ENCODE assay signal across 31 cellular contexts in genomic region chr1:81717230-81717629, GRCh38.
DNase-seq lines count a peak whose midpoint lies in the region; ATAC-seq and TF ChIP-seq lines count a peak whose summit lies in the region.
"Had no signal": no experiment of that assay in that cellular context is flagged by ENCODE, and none has a peak within 500 bp of the region (broad histone marks: within the 10 kb centered on the region; RNA-seq: fewer than 3 reads in every experiment).

No MANE protein-coding gene starts in this region.

- H3K27ac ChIP-seq in PC-3 (ENCODE audit: low read length) (peak overlapping the region; percentile 79), osteoblast (ENCODE audit: low read depth, low read length) (peak overlapping the region; percentile 35)
- H3K27ac ChIP-seq: body of pancreas, coronary artery, esophagus muscularis mucosa, psoas muscle, tibial nerve had no signal

- H3K9me3 ChIP-seq in PC-3 (ENCODE audit: low read length) (no peaks in the 10 kb centered on the region), osteoblast (ENCODE audit: low read depth, low read length) (no peaks in the 10 kb centered on the region)
- H3K9me3 ChIP-seq: body of pancreas, esophagus muscularis mucosa, psoas muscle, tibial nerve had no signal

- H3K27me3 Mint-ChIP-seq in T-cell = no peaks in the 10 kb centered on the region
- H3K27me3 Mint-ChIP-seq: activated CD8-positive, alpha-beta memory T cell treated with anti-CD3 and anti-CD28 coated beads, Interleukin-2, amount 10 ng/mL, durations not matched to agents 7 days and 5 days had no signal

- H3K4me1 ChIP-seq in PC-3 (ENCODE audit: insufficient read depth, low read length) = peaks cover 16% of the 10 kb centered on the region
- H3K4me1 ChIP-seq in osteoblast (ENCODE audit: insufficient read depth, low read length) = peaks cover 7% of the 10 kb centered on the region
- H3K4me1 ChIP-seq: body of pancreas, esophagus muscularis mucosa, psoas muscle, tibial nerve had no signal

- intact Hi-C loops in PC-3 (cut with micrococcal nuclease) = loop anchor here (1.0 to 2.0 kb wide), 2 partner anchors 14 to 36 kb away; no protein-coding TSS in a partner anchor

- CTCF ChIA-PET in PC-3 (lab: Charles Lee) (no interaction called here), T-cell (lab: Charles Lee) (no interaction called here)

- BruUV-seq in PC-3 (replicated peaks; lab: Mats Ljungman, UMichigan) = no TSS peak

- POLR2A ChIA-PET in PC-3 (lab: Charles Lee; ENCODE audit: unreplicated experiment) (no interaction called here), T-cell (lab: Charles Lee) (no interaction called here)

- H3K4me3 Mint-ChIP-seq in T-cell = no peak overlapping the region
- H3K4me3 Mint-ChIP-seq: activated CD8-positive, alpha-beta memory T cell treated with anti-CD3 and anti-CD28 coated beads, Interleukin-2, amount 10 ng/mL, durations not matched to agents 7 days and 5 days; GM23338; naive thymus-derived CD8-positive, alpha-beta T cell; T-helper 1 cell treated with Interleukin-12 subunit alpha and Interleukin-12 subunit beta and Interleukin-4 antibody, amounts not matched to agents 30 μg/mL and 1 μg/mL, for 36 hours had no signal

- H3K9me3 Mint-ChIP-seq in T-cell = peaks cover 0 to 3% (median 0%) of the 10 kb centered on the region in 3 donors
- H3K9me3 Mint-ChIP-seq: GM23338; T-helper 1 cell treated with Interleukin-12 subunit alpha and Interleukin-12 subunit beta and Interleukin-4 antibody, amounts not matched to agents 30 μg/mL and 1 μg/mL, for 36 hours had no signal

- no peak overlapping the region for H3K27ac Mint-ChIP-seq in T-cell
- H3K27ac Mint-ChIP-seq: activated CD8-positive, alpha-beta memory T cell treated with anti-CD3 and anti-CD28 coated beads, Interleukin-2, amount 10 ng/mL, durations not matched to agents 7 days and 5 days; GM23338; naive thymus-derived CD8-positive, alpha-beta T cell; T-helper 1 cell treated with Interleukin-12 subunit alpha and Interleukin-12 subunit beta and Interleukin-4 antibody, amounts not matched to agents 30 μg/mL and 1 μg/mL, for 36 hours had no signal

- H3K9me2 ChIP-seq in PC-3 (replicated peaks; ENCODE audit: low read length) = no peaks in the 10 kb centered on the region

- H3K79me2 ChIP-seq in PC-3 (ENCODE audit: low read length) = no peaks in the 10 kb centered on the region
- H3K79me2 ChIP-seq in osteoblast (ENCODE audit: insufficient read depth, low read length) = no peaks in the 10 kb centered on the region

- peak overlapping the region; percentile 15; the same call in 1 of the 2 replicates for H3K9ac ChIP-seq in PC-3 (ENCODE audit: low read length)

- no peaks in the 10 kb centered on the region for H3K27me3 ChIP-seq in PC-3 (ENCODE audit: low read length)
- H3K27me3 ChIP-seq in osteoblast (ENCODE audit: insufficient read depth, low read length) = no peaks in the 10 kb centered on the region
- H3K27me3 ChIP-seq: body of pancreas, esophagus muscularis mucosa, tibial nerve had no signal

- H4K20me1 ChIP-seq in PC-3 (ENCODE audit: low read length) (no peaks in the 10 kb centered on the region), osteoblast (ENCODE audit: insufficient read depth, low read length) (no peaks in the 10 kb centered on the region)

- no peaks in the 10 kb centered on the region for H3K36me3 Mint-ChIP-seq in T-cell
- H3K36me3 Mint-ChIP-seq: activated CD8-positive, alpha-beta memory T cell treated with anti-CD3 and anti-CD28 coated beads, Interleukin-2, amount 10 ng/mL, durations not matched to agents 7 days and 5 days; naive thymus-derived CD8-positive, alpha-beta T cell had no signal

- peak overlapping the region; percentile 37 for H3K4me2 ChIP-seq in PC-3 (ENCODE audit: low read length)
- no peak overlapping the region for H3K4me2 ChIP-seq in osteoblast (ENCODE audit: insufficient read depth, low read length)
- H3K4me2 ChIP-seq: GM23338 had no signal

- H3F3A ChIP-seq in PC-3 (ENCODE audit: low read length, unreplicated experiment) = no peaks in the 10 kb centered on the region

- no peaks in the 10 kb centered on the region for H3K4me1 Mint-ChIP-seq in T-cell
- H3K4me1 Mint-ChIP-seq: activated CD8-positive, alpha-beta memory T cell treated with anti-CD3 and anti-CD28 coated beads, Interleukin-2, amount 10 ng/mL, durations not matched to agents 7 days and 5 days; naive thymus-derived CD8-positive, alpha-beta T cell had no signal

- H3K36me3 ChIP-seq in PC-3 (ENCODE audit: low read depth, low read length) = no peaks in the 10 kb centered on the region
- no peaks in the 10 kb centered on the region for H3K36me3 ChIP-seq in osteoblast (ENCODE audit: insufficient read depth, low read length)
- H3K36me3 ChIP-seq: esophagus muscularis mucosa, tibial nerve had no signal

- peak; percentile 96 for ATAC-seq in PC-3
- ATAC-seq in T-cell (replicated peaks in 1 of 4) = no peak
- ATAC-seq: activated CD8-positive, alpha-beta memory T cell treated with anti-CD3 and anti-CD28 coated beads, Interleukin-2, amount 10 ng/mL, durations not matched to agents 7 days and 5 days; body of pancreas; GM23338; K562; naive thymus-derived CD8-positive, alpha-beta T cell; psoas muscle; sciatic nerve had no signal

- H2AFZ ChIP-seq in PC-3 (ENCODE audit: low read length) (no peak overlapping the region), osteoblast (ENCODE audit: low read length) (no peak overlapping the region)
- H2AFZ ChIP-seq: GM23338 had no signal

- no peak for TF ChIP-seq CTCF in PC-3 (conservative IDR thresholded peaks at IDR 0.05; ENCODE audit: low read depth, low read length)
- TF ChIP-seq CTCF in osteoblast (IDR thresholded peaks at IDR 0.05; ENCODE audit: extremely low read depth, low read depth, low read length) = no peak

- H3K4me3 ChIP-seq in PC-3 (ENCODE audit: low read length) (no peak overlapping the region), osteoblast (ENCODE audit: insufficient read depth, low read length) (no peak overlapping the region)
- H3K4me3 ChIP-seq: body of pancreas, coronary artery, esophagus muscularis mucosa, GM23338, K562, lung, psoas muscle, tibial nerve had no signal

- DNase-seq in EH (ENCODE audit: low read depth) (peak; percentile 9), PC-3 (peak; percentile 93), dermis blood vessel endothelial cell (peak; percentile 26), osteoblast (ENCODE audit: insufficient read length, low spot score, missing footprints) (peak; percentile 85), T-cell (no peak), cerebellar cortex (ENCODE audit: low spot score) (no peak)
- DNase-seq in activated CD4-positive, alpha-beta T cell treated with anti-CD3 and anti-CD28 coated beads for 48 hours = no peak
- DNase-seq: activated CD4-positive, alpha-beta T cell treated with anti-CD3 and anti-CD28 coated beads, Interleukin-2, amount 50 U/mL, for 4 hours; activated CD8-positive, alpha-beta memory T cell treated with anti-CD3 and anti-CD28 coated beads, Interleukin-2, amount 10 ng/mL, durations not matched to agents 7 days and 5 days; activated gamma-delta T cell treated with Interleukin-2 at 50 U/mL for 16 hours; activated T-cell treated with anti-CD3 and anti-CD28 coated beads, Interleukin-2, amount 50 U/mL, for 48 hours; body of pancreas; C1 segment of cervical spinal cord; DMS79 treated with DMSO at 0.1 percent for 48 hours; hippocampal formation; naive thymus-derived CD8-positive, alpha-beta T cell; NCI-H1105; NCI-H187; NCI-H2171; NCI-H82; psoas muscle; RPMI8226; stimulated activated CD4-positive, alpha-beta T cell treated with anti-CD3 and anti-CD28 coated beads, Interleukin-4, amount 100 ng/mL, for 24 hours had no signal

Comparison
In these comparisons a context has a peak if more than half of its experiments do, and no peak if none do; other contexts are left out.
1. DNase-seq: peak in EH (single experiment), PC-3 (single experiment), dermis blood vessel endothelial cell (single experiment) and osteoblast (single experiment); none in T-cell (0 of 34), activated CD4-positive, alpha-beta T cell treated with anti-CD3 and anti-CD28 coated beads for 48 hours (single experiment) and cerebellar cortex (single experiment).